In the genomic region with DNA sequence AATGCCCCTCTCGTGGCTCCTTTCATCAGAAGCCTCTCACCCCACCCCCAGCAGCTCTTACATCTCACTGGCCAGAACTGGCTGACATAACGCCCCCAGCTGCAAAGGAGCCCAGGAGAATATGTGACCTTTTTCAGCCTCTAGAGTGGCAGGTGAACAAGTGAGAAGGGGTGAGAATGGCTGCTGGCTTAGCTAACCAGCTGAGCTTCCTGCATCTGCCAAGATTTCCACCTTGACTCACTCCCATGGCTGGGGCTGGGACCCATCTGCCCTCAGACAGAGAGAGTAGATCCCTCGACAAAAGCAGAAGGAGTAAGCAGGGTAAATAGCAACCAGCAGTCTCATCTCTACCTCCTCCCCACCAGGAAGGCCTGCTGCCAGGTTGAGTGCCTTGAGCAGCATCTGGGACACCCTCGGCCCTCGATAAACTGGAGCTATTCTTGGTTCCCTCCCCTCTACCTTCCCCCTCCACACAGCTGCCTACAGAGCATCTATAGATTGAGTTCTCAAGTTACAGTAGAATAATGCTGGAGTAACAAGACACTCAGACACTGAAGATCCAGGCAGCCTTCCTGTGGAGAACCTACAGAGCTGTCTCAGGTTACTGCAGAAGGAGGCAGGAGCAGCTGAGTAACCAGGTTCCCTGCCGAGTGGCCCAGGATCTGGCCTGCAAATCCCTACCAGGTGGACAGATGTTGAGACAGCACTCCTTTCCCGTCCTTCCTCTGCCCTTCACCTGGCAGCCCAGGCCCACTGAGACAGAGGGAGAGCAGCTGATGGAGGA, we compare ENCODE assay signal across 11 cellular contexts. TPM values are rescaled to one million over a fixed set of nuclear protein-coding genes. Genes with fewer than 3 reads are reported as not detected.
DNase-seq lines count a peak whose midpoint lies in the region; ATAC-seq and TF ChIP-seq lines count a peak whose summit lies in the region.
"Had no signal": no experiment of that assay in that cellular context is flagged by ENCODE, and none has a peak within 500 bp of the region (broad histone marks: within the 10 kb centered on the region; RNA-seq: fewer than 3 reads in every experiment).

No MANE protein-coding gene starts in this region.

- ATAC-seq in HG02870 (IDR thresholded peaks at IDR 0.05; ENCODE audit: unreplicated experiment), result no peak
- no peak for ATAC-seq in GM19395 (IDR thresholded peaks at IDR 0.05; ENCODE audit: unreplicated experiment)
- ATAC-seq: activated T-cell treated with anti-CD3 and anti-CD28 coated beads, Interleukin-2, amount 50 U/mL, for 72 hours; naive thymus-derived CD4-positive, alpha-beta T cell had no signal

- no peaks in the 10 kb centered on the region for H3K9me3 ChIP-seq in Karpas-422 (ENCODE audit: low read length)
- no peaks in the 10 kb centered on the region for H3K9me3 ChIP-seq in OCI-LY7 (ENCODE audit: low read length)
- no peaks in the 10 kb centered on the region for H3K9me3 ChIP-seq in iPS-20b (ENCODE audit: insufficient read depth, low read depth, low read length)

- H3K4me2 ChIP-seq in Karpas-422 (ENCODE audit: low read depth, low read length, poor library complexity, severe bottlenecking) (peak overlapping the region; percentile 82), OCI-LY7 (ENCODE audit: low read length) (peak overlapping the region; percentile 72)

- POLR2A ChIA-PET in OCI-LY7 (lab: Charles Lee), result interaction anchor here (0.9 to 1.6 kb wide), 4 partner anchors 12 to 66 kb away, joined by 3 to 5 read pairs (median 4); no protein-coding TSS in a partner anchor

- peak overlapping the region; percentile 55 for H3K4me3 ChIP-seq in Karpas-422 (ENCODE audit: low read length)
- peak overlapping the region; percentile 38 for H3K4me3 ChIP-seq in OCI-LY7 (ENCODE audit: low read depth, low read length, poor library complexity, severe bottlenecking)
- peak overlapping the region; percentile 53 for H3K4me3 ChIP-seq in iPS-20b (ENCODE audit: low read length)

- H3K79me2 ChIP-seq in Karpas-422 (ENCODE audit: low read length) (no peaks in the 10 kb centered on the region), OCI-LY7 (ENCODE audit: insufficient read depth, low read depth, low read length) (no peaks in the 10 kb centered on the region)

- CTCF ChIA-PET in OCI-LY7 (lab: Charles Lee; ENCODE audit: unreplicated experiment), result interaction anchor here (0.5 to 0.7 kb wide), 4 partner anchors 15 to 75 kb away, joined by 3 to 7 read pairs (median 5); no protein-coding TSS in a partner anchor

- TF ChIP-seq CTCF in OCI-LY7 (conservative IDR thresholded peaks at IDR 0.05; ENCODE audit: low read length), result no peak

- DNase-seq in DMS 273 (lab: John Stamatoyannopoulos, UW; ENCODE audit: unreplicated experiment) (peak; percentile 98), Karpas-422 (peak; percentile 97), OCI-LY7 (ENCODE audit: low spot score) (peak; percentile 95), SIG-M5 (lab: John Stamatoyannopoulos, UW) (no peak), AG08395 (ENCODE audit: low spot score) (no peak)
- DNase-seq: activated T-cell treated with anti-CD3 and anti-CD28 coated beads, Interleukin-2, amount 50 U/mL, for 72 hours; naive thymus-derived CD4-positive, alpha-beta T cell had no signal

- H3K36me3 ChIP-seq in Karpas-422 (ENCODE audit: insufficient read depth, low read length), result no peaks in the 10 kb centered on the region
- no peaks in the 10 kb centered on the region for H3K36me3 ChIP-seq in OCI-LY7 (ENCODE audit: insufficient read depth, low read length)
- no peaks in the 10 kb centered on the region for H3K36me3 ChIP-seq in iPS-20b (ENCODE audit: insufficient read depth, low read depth, low read length)

- H2AFZ ChIP-seq in Karpas-422 (ENCODE audit: low read length) (no peak overlapping the region), OCI-LY7 (ENCODE audit: low read length) (peak overlapping the region; percentile 26; the same call in 1 of the 2 replicates)

- H3K27ac ChIP-seq in Karpas-422 (ENCODE audit: low read length) (peak overlapping the region; percentile 98), OCI-LY7 (ENCODE audit: low read depth, low read length, poor library complexity, severe bottlenecking) (peak overlapping the region; percentile 95), iPS-20b (ENCODE audit: low read length) (peak overlapping the region; percentile 75)

- H3K9me2 ChIP-seq in Karpas-422 (replicated peaks; ENCODE audit: insufficient read depth, low read length) (no peaks in the 10 kb centered on the region), OCI-LY7 (ENCODE audit: insufficient read depth, low read length) (no peaks in the 10 kb centered on the region)

- H4K20me1 ChIP-seq in Karpas-422 (ENCODE audit: insufficient read depth, low read depth, low read length) (no peaks in the 10 kb centered on the region), OCI-LY7 (ENCODE audit: insufficient read depth, low read length) (no peaks in the 10 kb centered on the region)

- H3K4me1 ChIP-seq in Karpas-422 (ENCODE audit: low read length), result peaks cover 37% of the 10 kb centered on the region
- H3K4me1 ChIP-seq in OCI-LY7 (ENCODE audit: insufficient read depth, low read length, poor library complexity, severe bottlenecking), result peaks cover 83% of the 10 kb centered on the region
- H3K4me1 ChIP-seq in iPS-20b (ENCODE audit: insufficient read depth, low read length), result peaks cover 12% of the 10 kb centered on the region

- TSS peak; percentile 77 for BruUV-seq in OCI-LY7 (replicated peaks; lab: Mats Ljungman, UMichigan)

- H3K9ac ChIP-seq in Karpas-422 (ENCODE audit: low read length), result peak overlapping the region; percentile 74
- peak overlapping the region; percentile 81; the same call in 1 of the 2 replicates for H3K9ac ChIP-seq in iPS-20b (ENCODE audit: low read depth, low read length)

- H3K27me3 ChIP-seq in Karpas-422 (ENCODE audit: low read length), result no peaks in the 10 kb centered on the region
- no peaks in the 10 kb centered on the region for H3K27me3 ChIP-seq in iPS-20b (ENCODE audit: insufficient read depth, low read length)

- intact Hi-C loops in OCI-LY7 (cut with micrococcal nuclease; ENCODE audit: unreplicated experiment), result no loop called here

RNA-seq across cellular contexts. Expression of a gene that starts 15.5 kb away (rescaled TPM):
- 0.52 and 0.65 TPM in 2 replicates for total RNA-seq in Karpas-422 (2014; rRNA removed; shearing (Covaris generic); ENCODE audit: low replicate concordance)
- 12.0 and 15.9 TPM in 2 replicates for total RNA-seq in OCI-LY7 (2014; rRNA removed; shearing (Covaris generic))
- 16.3 and 19.4 TPM in 2 replicates for total RNA-seq in OCI-LY7 (2022)

RNA-seq across cellular contexts. Expression of a gene that starts 19.6 kb away (rescaled TPM):
- not detected in 2 replicates for total RNA-seq in Karpas-422 (2014; rRNA removed; shearing (Covaris generic); ENCODE audit: low replicate concordance)
- total RNA-seq in OCI-LY7 (2014; rRNA removed; shearing (Covaris generic)), result 0.66 TPM in 1 of 2 replicates, not detected in the other
- total RNA-seq in OCI-LY7 (2022), result 1.7 TPM in 1 of 2 replicates, not detected in the other
- total RNA-seq: activated T-cell treated with anti-CD3 and anti-CD28 coated beads, Interleukin-2, amount 50 U/mL, for 72 hours; epithelial cell of proximal tubule; naive thymus-derived CD4-positive, alpha-beta T cell had no signal

RNA-seq across cellular contexts. Expression of a gene that starts 21.6 kb away (rescaled TPM):
- 0.18 and 0.34 TPM in 2 replicates for total RNA-seq in Karpas-422 (2014; rRNA removed; shearing (Covaris generic); ENCODE audit: low replicate concordance)
- not detected in 2 replicates for total RNA-seq in OCI-LY7 (2014; rRNA removed; shearing (Covaris generic))
- total RNA-seq in OCI-LY7 (2022), result not detected in 2 replicates
- total RNA-seq: activated T-cell treated with anti-CD3 and anti-CD28 coated beads, Interleukin-2, amount 50 U/mL, for 72 hours; epithelial cell of proximal tubule; naive thymus-derived CD4-positive, alpha-beta T cell had no signal

RNA-seq across cellular contexts. Expression of a gene that starts 37.7 kb away (rescaled TPM):
- total RNA-seq in Karpas-422 (2014; rRNA removed; shearing (Covaris generic); ENCODE audit: low replicate concordance), result 0.47 and 0.63 TPM in 2 replicates
- 0.13 and 1.3 TPM in 2 replicates for total RNA-seq in OCI-LY7 (2014; rRNA removed; shearing (Covaris generic))
- 1.3 and 1.5 TPM in 2 replicates for total RNA-seq in OCI-LY7 (2022)
- total RNA-seq: epithelial cell of proximal tubule had no signal

RNA-seq across cellular contexts. Expression of a gene that starts 39.9 kb away (rescaled TPM):
- total RNA-seq in Karpas-422 (2014; rRNA removed; shearing (Covaris generic); ENCODE audit: low replicate concordance), result 1.2 TPM in 1 of 2 replicates, not detected in the other
- 0.15 and 0.63 TPM in 2 replicates for total RNA-seq in OCI-LY7 (2014; rRNA removed; shearing (Covaris generic))
- total RNA-seq in OCI-LY7 (2022), result 0.61 and 0.79 TPM in 2 replicates
- total RNA-seq: activated T-cell treated with anti-CD3 and anti-CD28 coated beads, Interleukin-2, amount 50 U/mL, for 72 hours; epithelial cell of proximal tubule; naive thymus-derived CD4-positive, alpha-beta T cell had no signal

Comparison
In these comparisons a context has a peak if more than half of its experiments do, and no peak if none do; other contexts are left out.
1. DNase-seq: peak in DMS 273 (single experiment), Karpas-422 (single experiment) and OCI-LY7 (single experiment); none in SIG-M5 (single experiment) and AG08395 (single experiment).
2. Peak in every context shown above with its lines, with median percentiles within 50 percentile points of each other: H3K27ac ChIP-seq and H3K4me3 ChIP-seq.